ENCODE assay signal across 25 cellular contexts in genomic region chr7:34208878-34209621, GRCh38.
DNase-seq lines count a peak whose midpoint lies in the region; ATAC-seq, FAIRE-seq and TF ChIP-seq lines count a peak whose summit lies in the region.
"Had no signal": no experiment of that assay in that cellular context is flagged by ENCODE, and none has a peak within 500 bp of the region (broad histone marks: within the 10 kb centered on the region; RNA-seq: fewer than 3 reads in every experiment).

No MANE protein-coding gene starts in this region.

- CTCF ChIA-PET in A549 (lab: Yijun Ruan, JAX): interaction anchor here (1.1 kb wide), 2 partner anchors 10 to 20 kb away, joined by 3 read pairs; no protein-coding TSS in a partner anchor

- no peak overlapping the region for H3K4me2 ChIP-seq in A549

- no peaks in the 10 kb centered on the region for H3K36me3 Mint-ChIP-seq in activated T-helper 1 cell treated with anti-CD3 and anti-CD28 coated beads, Interleukin-12 subunit alpha, Interleukin-12 subunit beta, Interleukin-2, Interleukin-4 antibody, amounts not matched to agents 30 ng/mL and 10 ng/mL and 1 ng/mL, durations not matched to agents 14 hours and 24 hours and 36 hours (ENCODE audit: low read depth)
- H3K36me3 Mint-ChIP-seq: CD14-positive monocyte had no signal

- no peak overlapping the region for H3K27ac Mint-ChIP-seq in activated T-helper 1 cell treated with anti-CD3 and anti-CD28 coated beads, Interleukin-12 subunit alpha, Interleukin-12 subunit beta, Interleukin-2, Interleukin-4 antibody, amounts not matched to agents 30 ng/mL and 10 ng/mL and 1 ng/mL, durations not matched to agents 14 hours and 24 hours and 36 hours
- H3K27ac Mint-ChIP-seq: activated CD4-positive, alpha-beta T cell treated with anti-CD3 and anti-CD28 coated beads for 36 hours; activated T-cell treated with anti-CD3 and anti-CD28 coated beads, Interleukin-2, amount 50 U/mL, for 24 hours; endodermal cell had no signal

- H3K4me1 Mint-ChIP-seq in activated T-helper 1 cell treated with anti-CD3 and anti-CD28 coated beads, Interleukin-12 subunit alpha, Interleukin-12 subunit beta, Interleukin-2, Interleukin-4 antibody, amounts not matched to agents 30 ng/mL and 10 ng/mL and 1 ng/mL, durations not matched to agents 14 hours and 24 hours and 36 hours (ENCODE audit: low read depth): no peaks in the 10 kb centered on the region
- H3K4me1 Mint-ChIP-seq: activated CD4-positive, alpha-beta T cell treated with anti-CD3 and anti-CD28 coated beads for 36 hours; CD14-positive monocyte had no signal

- no peak for TF ChIP-seq EP300 in A549 (IDR thresholded peaks at IDR 0.05)

- peaks cover 2% of the 10 kb centered on the region for H3K27me3 Mint-ChIP-seq in activated T-helper 1 cell treated with anti-CD3 and anti-CD28 coated beads, Interleukin-12 subunit alpha, Interleukin-12 subunit beta, Interleukin-2, Interleukin-4 antibody, amounts not matched to agents 30 ng/mL and 10 ng/mL and 1 ng/mL, durations not matched to agents 14 hours and 24 hours and 36 hours (ENCODE audit: insufficient read depth)
- H3K27me3 Mint-ChIP-seq: activated CD4-positive, alpha-beta T cell treated with anti-CD3 and anti-CD28 coated beads for 36 hours; activated T-cell treated with anti-CD3 and anti-CD28 coated beads, Interleukin-2, amount 50 U/mL, for 24 hours had no signal

- POLR2A ChIA-PET in A549 (lab: Yijun Ruan, JAX): no interaction called here

- WGBS in A549 (ENCODE audit: missing lambda C conversion rate): 79% methylated on average over 5 of the region's 5 CpGs

- TF ChIP-seq RAD21 in A549 (conservative IDR thresholded peaks at IDR 0.05 in 1 of 2, IDR thresholded peaks at IDR 0.05 in 1 of 2): no peak

- DNase-seq in A549 (ENCODE audit: low read depth in 1 of 2, low spot score in 1 of 2) (no peak), EL (peak; percentile 16), cerebellar cortex (ENCODE audit: low spot score) (peak; percentile 67), myocyte (ENCODE audit: low read depth) (peak; percentile 32), NCI-H2196 (lab: John Stamatoyannopoulos, UW; ENCODE audit: unreplicated experiment) (no peak)
- no peak for DNase-seq in activated T-helper 1 cell treated with anti-CD3 and anti-CD28 coated beads, Interleukin-12 subunit alpha, Interleukin-12 subunit beta, Interleukin-2, Interleukin-4 antibody, amounts not matched to agents 30 ng/mL and 10 ng/mL and 1 ng/mL, durations not matched to agents 14 hours and 24 hours and 36 hours (ENCODE audit: low spot score)
- DNase-seq: ACHN; activated CD4-positive, alpha-beta T cell treated with anti-CD3 and anti-CD28 coated beads for 36 hours; activated CD8-positive, alpha-beta memory T cell treated with anti-CD3 and anti-CD28 coated beads for 24 hours; activated naive CD4-positive, alpha-beta T cell; activated T-cell treated with anti-CD3 and anti-CD28 coated beads, Interleukin-2, amount 50 U/mL, for 24 hours; cortex of kidney; endodermal cell; glutamatergic neuron; IMR-90; NCI-H2081; NK-92 treated with Interleukin-12 subunit alpha and Interleukin-12 subunit beta, amount 100 ng/mL, for 24 hours; SJCRH30; stimulated activated CD4-positive, alpha-beta T cell treated with anti-CD3 and anti-CD28 coated beads, Interleukin-4, amount 100 ng/mL, for 24 hours; stimulated activated naive CD4-positive, alpha-beta T cell had no signal

- H3K27ac ChIP-seq in A549: peak overlapping the region in 1 of 2 experiments; percentile 20; a peak in 2 of 6 replicates
- H3K27ac ChIP-seq: SJCRH30 had no signal

- H3K4me1 ChIP-seq in A549: peaks cover 29% of the 10 kb centered on the region
- H3K4me1 ChIP-seq: SJCRH30 had no signal

- no peak for FAIRE-seq in A549 (lab: Jason Lieb, UNC)
- FAIRE-seq: GM19239 had no signal

- H3K4me3 Mint-ChIP-seq in activated T-helper 1 cell treated with anti-CD3 and anti-CD28 coated beads, Interleukin-12 subunit alpha, Interleukin-12 subunit beta, Interleukin-2, Interleukin-4 antibody, amounts not matched to agents 30 ng/mL and 10 ng/mL and 1 ng/mL, durations not matched to agents 14 hours and 24 hours and 36 hours: no peak overlapping the region
- H3K4me3 Mint-ChIP-seq: activated CD4-positive, alpha-beta T cell treated with anti-CD3 and anti-CD28 coated beads for 36 hours; activated T-cell treated with anti-CD3 and anti-CD28 coated beads, Interleukin-2, amount 50 U/mL, for 24 hours; CD14-positive monocyte; endodermal cell had no signal

- intact Hi-C loops in activated T-helper 1 cell treated with anti-CD3 and anti-CD28 coated beads, Interleukin-12 subunit alpha, Interleukin-12 subunit beta, Interleukin-2, Interleukin-4 antibody, amounts not matched to agents 30 ng/mL and 10 ng/mL and 1 ng/mL, durations not matched to agents 14 hours and 24 hours and 36 hours (cut with micrococcal nuclease): no loop called here

- no peaks in the 10 kb centered on the region for H3K9me3 ChIP-seq in A549
- H3K9me3 ChIP-seq: SJCRH30 had no signal

- no peak for TF ChIP-seq CTCF in A549 (IDR thresholded peaks at IDR 0.05)

- ATAC-seq in A549 (no peak; a peak in 2 of 6 replicates), GM18870 (IDR thresholded peaks at IDR 0.05; ENCODE audit: unreplicated experiment) (no peak), GM18873 (IDR thresholded peaks at IDR 0.05; ENCODE audit: low FRiP score, unreplicated experiment) (no peak)
- ATAC-seq: activated CD4-positive, alpha-beta T cell treated with anti-CD3 and anti-CD28 coated beads for 36 hours; Panc1 had no signal

- TF ChIP-seq POLR2A in A549 (IDR thresholded peaks at IDR 0.05; ENCODE audit: low read length): no peak

- peaks cover 4% of the 10 kb centered on the region for H3K9me3 Mint-ChIP-seq in activated T-helper 1 cell treated with anti-CD3 and anti-CD28 coated beads, Interleukin-12 subunit alpha, Interleukin-12 subunit beta, Interleukin-2, Interleukin-4 antibody, amounts not matched to agents 30 ng/mL and 10 ng/mL and 1 ng/mL, durations not matched to agents 14 hours and 24 hours and 36 hours

- H3K4me3 ChIP-seq in A549: no peak overlapping the region
- H3K4me3 ChIP-seq: SJCRH30 had no signal

TF ChIP-seq in A549, 52 proteins besides CTCF, POLR2A, EP300 and RAD21:
- TF ChIP-seq HOXB13 (CRISPR knock-in tag; IDR thresholded peaks at IDR 0.05; ENCODE audit: low read depth): no peak
- TF ChIP-seq MAZ (IDR thresholded peaks at IDR 0.05; ENCODE audit: borderline replicate concordance, low read depth, low read length): no peak
- no peak for TF ChIP-seq CEBPB (IDR thresholded peaks at IDR 0.05)
- no peak for TF ChIP-seq FOSL2 (IDR thresholded peaks at IDR 0.05)
- TF ChIP-seq FOSL2 (CRISPR knock-in tag; IDR thresholded peaks at IDR 0.05): no peak
- TF ChIP-seq ZFP36 (IDR thresholded peaks at IDR 0.05; ENCODE audit: borderline replicate concordance, partially characterized antibody): peak; percentile 79
TF ChIP-seq in A549: peak in this region for 1.

Comparison
In these comparisons a context has a peak if more than half of its experiments do, and no peak if none do; other contexts are left out.
1. DNase-seq: peak in EL (single experiment), cerebellar cortex (single experiment) and myocyte (single experiment); none in A549 (0 of 2), NCI-H2196 (single experiment) and activated T-helper 1 cell treated with anti-CD3 and anti-CD28 coated beads, Interleukin-12 subunit alpha, Interleukin-12 subunit beta, Interleukin-2, Interleukin-4 antibody, amounts not matched to agents 30 ng/mL and 10 ng/mL and 1 ng/mL, durations not matched to agents 14 hours and 24 hours and 36 hours (single experiment).